21 cellular contexts compared by ENCODE assay signal in genomic region chr4:175562537-175562936, GRCh38.
"Had no signal": no experiment of that assay in that cellular context is flagged by ENCODE, and none has a peak within 500 bp of the region (broad histone marks: within the 10 kb centered on the region; RNA-seq: fewer than 3 reads in every experiment).

No MANE protein-coding gene starts in this region.

- H3K36me3 ChIP-seq: esophagus squamous epithelium, right lobe of liver, thoracic aorta, upper lobe of right lung had no signal

- H3K4me3 ChIP-seq: esophagus squamous epithelium, hepatocyte, right lobe of liver, thoracic aorta, upper lobe of right lung had no signal

- ATAC-seq: activated CD8-positive, alpha-beta memory T cell treated with anti-CD3 and anti-CD28 coated beads, Interleukin-2, amount 10 ng/mL, durations not matched to agents 7 days and 5 days; activated CD8-positive, alpha-beta T cell treated with anti-CD3 and anti-CD28 coated beads, Interleukin-2, amount 10 ng/mL, durations not matched to agents 7 days and 5 days; activated naive CD4-positive, alpha-beta T cell treated with anti-CD3 and anti-CD28 coated beads, Interleukin-2, amount 50 U/mL, for 72 hours; left colon; naive thymus-derived CD4-positive, alpha-beta T cell; right lobe of liver; stimulated activated naive CD8-positive, alpha-beta T cell treated with anti-CD3 and anti-CD28 coated beads, Interleukin-15, Interleukin-2, amounts not matched to agents 100 U/mL and 50 U/mL, for 24 hours; upper lobe of right lung; WTC11 had no signal

- H3K27ac ChIP-seq: epithelial cell of prostate, esophagus squamous epithelium, hepatocyte, right lobe of liver, thoracic aorta, upper lobe of right lung had no signal

- H3K27me3 ChIP-seq: esophagus squamous epithelium, hepatocyte, right lobe of liver, upper lobe of right lung had no signal

- DNase-seq: activated CD4-positive, alpha-beta T cell treated with anti-CD3 and anti-CD28 coated beads for 1 hour; activated CD8-positive, alpha-beta memory T cell treated with anti-CD3 and anti-CD28 coated beads, Interleukin-2, amount 10 ng/mL, durations not matched to agents 7 days and 5 days; activated CD8-positive, alpha-beta T cell treated with anti-CD3 and anti-CD28 coated beads, Interleukin-2, amount 10 ng/mL, durations not matched to agents 7 days and 5 days; activated naive CD4-positive, alpha-beta T cell; activated T-cell treated with anti-CD3 and anti-CD28 coated beads, Interleukin-2, amount 50 U/mL, for 48 hours; effector CD4-positive, alpha-beta T cell; esophagus squamous epithelium; glutamatergic neuron; left colon; midbrain; naive thymus-derived CD4-positive, alpha-beta T cell; right lobe of liver; stimulated activated CD4-positive, alpha-beta T cell treated with anti-CD3 and anti-CD28 coated beads, Interleukin-2, amount 100 ng/mL, for 48 hours; stimulated activated naive CD8-positive, alpha-beta T cell treated with anti-CD3 and anti-CD28 coated beads, Interleukin-15, Interleukin-2, amounts not matched to agents 100 U/mL and 50 U/mL, for 24 hours; T-helper 2 cell; upper lobe of right lung had no signal

- H3K4me1 ChIP-seq: esophagus squamous epithelium, right lobe of liver, upper lobe of right lung had no signal

- H3K9me3 ChIP-seq: esophagus squamous epithelium, right lobe of liver, thoracic aorta, upper lobe of right lung had no signal
